In the genomic region with DNA sequence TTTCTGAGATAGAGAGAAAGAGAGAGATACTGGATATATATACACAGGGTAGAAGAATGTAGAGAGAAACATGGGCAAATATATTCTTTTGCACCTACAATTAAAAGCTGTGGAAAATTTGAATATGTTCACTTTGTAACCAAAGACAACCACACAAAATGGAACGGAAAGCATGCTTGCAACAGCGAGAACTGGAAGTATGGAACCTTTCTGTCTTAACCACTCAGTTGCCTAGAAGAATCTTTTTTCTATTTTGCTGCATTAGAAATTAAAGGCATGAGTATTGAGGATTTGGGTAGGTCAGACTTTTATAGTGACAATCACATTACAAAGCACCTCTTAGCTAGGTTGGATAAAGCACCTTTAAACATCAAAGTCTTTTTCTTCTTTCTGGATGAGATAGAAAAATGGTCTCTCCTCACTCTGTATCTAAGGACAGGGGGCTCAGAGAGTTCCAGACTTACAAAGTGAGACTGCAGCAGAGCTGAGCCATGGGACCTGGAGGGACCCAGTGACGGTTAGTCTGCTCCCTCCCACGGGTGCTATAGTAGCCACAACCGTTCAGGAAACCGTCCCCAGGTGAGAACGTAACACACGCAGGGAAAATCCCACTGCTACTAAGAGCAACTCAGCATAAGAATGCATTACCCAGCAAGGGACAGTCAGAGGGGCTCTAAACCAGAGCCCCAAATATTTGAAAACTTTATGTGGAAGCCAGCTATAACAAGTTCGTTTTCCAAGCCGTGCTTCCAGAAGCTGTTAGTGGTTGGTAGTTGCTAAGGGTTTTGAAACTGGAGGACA, we compare ENCODE assay signal across 10 cellular contexts.
A peak's percentile ranks its signal among the peaks of the same experiment; 100 is the strongest.
DNase-seq lines count a peak whose midpoint lies in the region; ATAC-seq and TF ChIP-seq lines count a peak whose summit lies in the region.
"Had no signal": no experiment of that assay in that cellular context is flagged by ENCODE, and none has a peak within 500 bp of the region (broad histone marks: within the 10 kb centered on the region; RNA-seq: fewer than 3 reads in every experiment).

No MANE protein-coding gene starts in this region.

- peak overlapping the region; percentile 42 to 60 for H3K27ac ChIP-seq in esophagus (ENCODE audit: low read depth in 2 of 2, low read length in 1 of 2)
- no peak overlapping the region for H3K27ac ChIP-seq in psoas muscle
- H3K27ac ChIP-seq: right lobe of liver had no signal

- TF ChIP-seq POLR2A in GM19099 (IDR thresholded peaks at IDR 0.05; ENCODE audit: extremely low read depth, insufficient read length, low read depth): peak; percentile 61

- H3K4me1 ChIP-seq in esophagus (ENCODE audit: control insufficient read depth in 2 of 2, insufficient read depth in 2 of 2, low read length in 1 of 2) (peaks cover 0 to 3% of the 10 kb centered on the region in 2 donors), psoas muscle (no peaks in the 10 kb centered on the region)
- H3K4me1 ChIP-seq: right lobe of liver had no signal

- no peak for TF ChIP-seq CTCF in psoas muscle (IDR thresholded peaks at IDR 0.05)

- H3K27me3 ChIP-seq in esophagus (ENCODE audit: control insufficient read depth in 1 of 2, insufficient read depth in 2 of 2, low read length in 2 of 2) (no peaks in the 10 kb centered on the region), psoas muscle (ENCODE audit: insufficient read depth in 3 of 3, low read length in 2 of 3) (peaks cover 0 to 5% (median 0%) of the 10 kb centered on the region in 3 donors)
- H3K27me3 ChIP-seq: right lobe of liver had no signal

- H3K36me3 ChIP-seq in esophagus (ENCODE audit: control insufficient read depth in 2 of 2, insufficient read depth in 2 of 2, low read length in 1 of 2) (no peaks in the 10 kb centered on the region), psoas muscle (ENCODE audit: insufficient read depth in 1 of 2, low read depth in 1 of 2) (no peaks in the 10 kb centered on the region)
- H3K36me3 ChIP-seq: right lobe of liver had no signal

- WGBS in esophagus, 2 donors: 43 to 50% methylated on average over 10 of the region's 10 CpGs
- WGBS in psoas muscle, 3 donors: 81 to 84% (median 83%) methylated on average over 10 of the region's 10 CpGs

- no peaks in the 10 kb centered on the region for H3K9me3 ChIP-seq in esophagus (ENCODE audit: control insufficient read depth in 2 of 2, insufficient read depth in 1 of 2, low read depth in 1 of 2, low read length in 1 of 2)
- H3K9me3 ChIP-seq in psoas muscle: no peaks in the 10 kb centered on the region
- H3K9me3 ChIP-seq: right lobe of liver had no signal

- no peak for DNase-seq in glomerular visceral epithelial cell (ENCODE audit: extremely low spot score)
- no peak for DNase-seq in psoas muscle
- no peak for DNase-seq in DMS53 (lab: John Stamatoyannopoulos, UW)
- DNase-seq in dermis blood vessel endothelial cell: no peak
- DNase-seq: kidney glomerular epithelial cell, right lobe of liver had no signal

- ATAC-seq in HG03469 (IDR thresholded peaks at IDR 0.05; ENCODE audit: unreplicated experiment): peak; percentile 27
- ATAC-seq in psoas muscle: no peak
- ATAC-seq: right lobe of liver had no signal

- peak overlapping the region; percentile 37; the same call in 1 of the 2 replicates for H3K4me3 ChIP-seq in GM08714 (ENCODE audit: low read length)
- no peak overlapping the region for H3K4me3 ChIP-seq in esophagus (ENCODE audit: low read depth in 1 of 2, low read length in 2 of 2)
- no peak overlapping the region for H3K4me3 ChIP-seq in psoas muscle
- H3K4me3 ChIP-seq: right lobe of liver had no signal

- intact Hi-C loops in psoas muscle (cut with DNase I): no loop called here
